ENCODE assay signal across 28 cellular contexts in genomic region chr3:64248247-64248646, GRCh38. TPM values are rescaled to one million over a fixed set of nuclear protein-coding genes. Genes with fewer than 3 reads are reported as not detected.
DNase-seq lines count a peak whose midpoint lies in the region; ATAC-seq and TF ChIP-seq lines count a peak whose summit lies in the region.
"Had no signal": no experiment of that assay in that cellular context is flagged by ENCODE, and none has a peak within 500 bp of the region (broad histone marks: within the 10 kb centered on the region; RNA-seq: fewer than 3 reads in every experiment).

No MANE protein-coding gene starts in this region.

- H3K4me1 ChIP-seq in HUES48 (ENCODE audit: control insufficient read depth, insufficient read depth, low read length) (no peaks in the 10 kb centered on the region), Karpas-422 (ENCODE audit: low read length) (no peaks in the 10 kb centered on the region), smooth muscle cell (ENCODE audit: low read depth) (no peaks in the 10 kb centered on the region)
- H3K4me1 ChIP-seq: colonic mucosa had no signal

- H3K9ac ChIP-seq in HUES48 (ENCODE audit: low read depth, low read length) (no peak overlapping the region), Karpas-422 (ENCODE audit: low read length) (no peak overlapping the region), smooth muscle cell (ENCODE audit: low read depth) (no peak overlapping the region)
- H3K9ac ChIP-seq: GM23248 had no signal

- H3K9me3 ChIP-seq in HUES48 (ENCODE audit: control insufficient read depth, insufficient read depth, low read length), result no peaks in the 10 kb centered on the region
- no peaks in the 10 kb centered on the region for H3K9me3 ChIP-seq in Karpas-422 (ENCODE audit: low read length)
- no peaks in the 10 kb centered on the region for H3K9me3 ChIP-seq in smooth muscle cell (replicated peaks; ENCODE audit: low read depth)
- H3K9me3 ChIP-seq: colonic mucosa, thoracic aorta, uterus had no signal

- DNase-seq in left lobe of liver (ENCODE audit: low spot score), result no peak
- peak; percentile 93 for DNase-seq in renal cortical epithelial cell (ENCODE audit: low read depth)
- DNase-seq in NCI-H774 (lab: John Stamatoyannopoulos, UW), result no peak
- no peak for DNase-seq in Karpas-422
- no peak for DNase-seq in smooth muscle cell (lab: John Stamatoyannopoulos, UW; ENCODE audit: unreplicated experiment)
- DNase-seq: activated CD4-positive, alpha-beta memory T cell treated with anti-CD3 and anti-CD28 coated beads for 36 hours; activated CD4-positive, alpha-beta T cell treated with anti-CD3 and anti-CD28 coated beads for 1 hour; activated T-cell treated with anti-CD3 and anti-CD28 coated beads, Interleukin-2, amount 50 U/mL, for 72 hours; CD8-positive, alpha-beta T cell; colonic mucosa; DMS 273 treated with DMSO at 0.1 percent for 48 hours; effector CD4-positive, alpha-beta T cell; glutamatergic neuron; GM23248; left ventricle myocardium superior; naive thymus-derived CD4-positive, alpha-beta T cell; NCI-H146; NCI-H2107; NCI-H345; NCI-H69; SHP77; uterus had no signal

- H3K79me2 ChIP-seq in Karpas-422 (ENCODE audit: low read length) (no peaks in the 10 kb centered on the region), smooth muscle cell (ENCODE audit: low read depth) (peaks cover 97% of the 10 kb centered on the region)

- peak; percentile 53 for ATAC-seq in GM18907 (IDR thresholded peaks at IDR 0.05; ENCODE audit: unreplicated experiment)
- peak; percentile 88 for ATAC-seq in left lobe of liver
- no peak for ATAC-seq in HG03097 (IDR thresholded peaks at IDR 0.05; ENCODE audit: low FRiP score, unreplicated experiment)
- ATAC-seq: activated T-cell treated with anti-CD3 and anti-CD28 coated beads, Interleukin-2, amount 50 U/mL, for 72 hours; CD8-positive, alpha-beta T cell; left ventricle myocardium superior; naive thymus-derived CD4-positive, alpha-beta T cell had no signal

- no peak for TF ChIP-seq CTCF in smooth muscle cell (IDR thresholded peaks at IDR 0.05; ENCODE audit: borderline replicate concordance, insufficient read depth, poor library complexity, severe bottlenecking)

- 86% methylated on average over 1 of the region's 1 CpG for WGBS in smooth muscle cell (ENCODE audit: low lambda C conversion rate)

- no peaks in the 10 kb centered on the region for H3K27me3 ChIP-seq in HUES48 (ENCODE audit: control insufficient read depth, insufficient read depth, low read length)
- H3K27me3 ChIP-seq in Karpas-422 (ENCODE audit: low read length), result no peaks in the 10 kb centered on the region
- no peaks in the 10 kb centered on the region for H3K27me3 ChIP-seq in smooth muscle cell (ENCODE audit: low read depth)
- H3K27me3 ChIP-seq: colonic mucosa, uterus had no signal

- no peaks in the 10 kb centered on the region for H3K9me2 ChIP-seq in Karpas-422 (replicated peaks; ENCODE audit: insufficient read depth, low read length)

- H3K4me2 ChIP-seq in Karpas-422 (ENCODE audit: low read depth, low read length, poor library complexity, severe bottlenecking) (no peak overlapping the region), smooth muscle cell (no peak overlapping the region)

- H3K27ac ChIP-seq in HUES48 (ENCODE audit: low read depth, low read length), result peak overlapping the region; percentile 15
- H3K27ac ChIP-seq in Karpas-422 (ENCODE audit: low read length), result no peak overlapping the region
- H3K27ac ChIP-seq in smooth muscle cell (ENCODE audit: low read depth), result no peak overlapping the region
- H3K27ac ChIP-seq: colonic mucosa, epithelial cell of prostate, GM23248, skin epidermis, thoracic aorta, uterus had no signal

- no peak overlapping the region for H2AFZ ChIP-seq in Karpas-422 (ENCODE audit: low read length)
- H2AFZ ChIP-seq in smooth muscle cell (ENCODE audit: low read depth), result no peak overlapping the region
- H2AFZ ChIP-seq: GM23248 had no signal

- H3F3A ChIP-seq in smooth muscle cell (ENCODE audit: low read depth), result no peaks in the 10 kb centered on the region

- no peak overlapping the region for H3K4me3 ChIP-seq in HUES48 (ENCODE audit: low read depth, low read length)
- no peak overlapping the region for H3K4me3 ChIP-seq in Karpas-422 (ENCODE audit: low read length)
- H3K4me3 ChIP-seq in smooth muscle cell, result no peak overlapping the region
- H3K4me3 ChIP-seq: colonic mucosa, GM23248, skin epidermis, thoracic aorta, uterus had no signal

- no peaks in the 10 kb centered on the region for H3K36me3 ChIP-seq in HUES48 (ENCODE audit: control insufficient read depth, insufficient read depth, low read length)
- H3K36me3 ChIP-seq in Karpas-422 (ENCODE audit: insufficient read depth, low read length), result no peaks in the 10 kb centered on the region
- H3K36me3 ChIP-seq in smooth muscle cell (ENCODE audit: low read depth), result no peaks in the 10 kb centered on the region
- H3K36me3 ChIP-seq: colonic mucosa, thoracic aorta, uterus had no signal

- H4K20me1 ChIP-seq in Karpas-422 (ENCODE audit: insufficient read depth, low read depth, low read length), result no peaks in the 10 kb centered on the region
- H4K20me1 ChIP-seq in smooth muscle cell (ENCODE audit: low read depth), result peaks cover 100% of the 10 kb centered on the region

RNA-seq across cellular contexts. Expression of gene PRICKLE2, which starts 23.0 kb away (rescaled TPM):
- total RNA-seq in left lobe of liver (3.6 TPM), renal cortical epithelial cell (27.1 and 56.1 TPM in 2 replicates), smooth muscle cell (49.9 and 68.9 TPM in 2 replicates)
- total RNA-seq in Karpas-422 (2014; rRNA removed; shearing (Covaris generic); ENCODE audit: low replicate concordance), result 0.11 TPM in 1 of 2 replicates, not detected in the other
- 7.8 and 13.3 TPM in 2 replicates for polyA plus RNA-seq in smooth muscle cell
- total RNA-seq: activated CD4-positive, alpha-beta memory T cell treated with anti-CD3 and anti-CD28 coated beads for 36 hours; CD8-positive, alpha-beta T cell had no signal
- polyA plus RNA-seq: naive thymus-derived CD4-positive, alpha-beta T cell had no signal
